14 cellular contexts compared by ENCODE assay signal in the genomic region with DNA sequence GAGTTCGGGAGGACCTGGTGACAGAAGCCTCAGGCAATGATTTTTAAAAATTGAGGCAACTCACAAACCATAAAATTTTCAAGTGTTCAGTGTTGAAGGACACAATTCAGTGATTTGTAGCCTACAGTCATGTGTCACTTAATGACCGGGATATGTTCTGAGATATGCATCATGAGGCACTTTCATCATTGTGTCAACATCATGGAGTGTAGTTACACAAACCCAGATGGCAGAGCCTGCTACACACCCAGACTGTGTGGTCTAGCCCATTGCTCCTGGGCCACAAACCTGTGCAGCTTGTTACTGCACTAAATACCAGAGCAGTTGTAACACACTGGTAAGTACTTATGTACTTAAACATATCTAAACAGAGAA. TPM values are rescaled to one million over a fixed set of nuclear protein-coding genes. Genes with fewer than 3 reads are reported as not detected.
A peak's percentile ranks its signal among the peaks of the same experiment; 100 is the strongest.
DNase-seq lines count a peak whose midpoint lies in the region; ATAC-seq and TF ChIP-seq lines count a peak whose summit lies in the region.
"Had no signal": no experiment of that assay in that cellular context is flagged by ENCODE, and none has a peak within 500 bp of the region (broad histone marks: within the 10 kb centered on the region; RNA-seq: fewer than 3 reads in every experiment).

No MANE protein-coding gene starts in this region.

- no peak overlapping the region for H4K91ac ChIP-seq in neuronal stem cell (ENCODE audit: low read depth, low read length, poor library complexity)

- H3K27me3 ChIP-seq in endodermal cell (ENCODE audit: control insufficient read depth, insufficient read depth, low read length, poor library complexity, severe bottlenecking) (no peaks in the 10 kb centered on the region), neuronal stem cell (ENCODE audit: control insufficient read depth in 3 of 3, insufficient read depth in 3 of 3, low read depth in 1 of 3, low read length in 3 of 3) (peaks cover 0 to 4% (median 0%) of the 10 kb centered on the region in 3 experiments), sigmoid colon (peaks cover 6 to 22% (median 12%) of the 10 kb centered on the region in 3 donors)

- intact Hi-C loops in sigmoid colon (cut with DNase I), result no loop called here

- peaks cover 18% of the 10 kb centered on the region for H3K9me3 Mint-ChIP-seq in endodermal cell

- no peak overlapping the region for H2BK15ac ChIP-seq in neuronal stem cell (ENCODE audit: low read length)

- no peak overlapping the region for H3K9ac ChIP-seq in endodermal cell (ENCODE audit: extremely low read depth, low read length, poor library complexity, severe bottlenecking)
- no peak overlapping the region for H3K9ac ChIP-seq in neuronal stem cell (ENCODE audit: low read depth, low read length, poor library complexity)

- H2AK5ac ChIP-seq in neuronal stem cell (ENCODE audit: low read depth, low read length), result no peak overlapping the region

- no peak overlapping the region for H2BK5ac ChIP-seq in neuronal stem cell (ENCODE audit: low read length)

- 83 to 90% methylated on average over 2 of the region's 2 CpGs for WGBS in endodermal cell (ENCODE audit: insufficient coverage in 1 of 2, insufficient read length in 1 of 2), 2 experiments
- no CpG with 5 or more reads among the region's 2 CpGs for WGBS in neuronal stem cell (ENCODE audit: extremely low coverage in 2 of 2, insufficient read length in 2 of 2, insufficient replicate concordance in 1 of 2), 2 donors
- WGBS in sigmoid colon, 2 donors, result 13 to 56% methylated on average over 2 of the region's 2 CpGs

- H3K4me3 Mint-ChIP-seq in endodermal cell, result no peak overlapping the region
- H3K4me3 Mint-ChIP-seq: activated naive CD4-positive, alpha-beta T cell treated with anti-CD3 and anti-CD28 coated beads, Interleukin-2, amount 50 U/mL, for 24 hours; CD4-positive, alpha-beta T cell had no signal

- peaks cover 18% of the 10 kb centered on the region for H3K9me3 ChIP-seq in endodermal cell (ENCODE audit: control insufficient read depth, low read length)
- H3K9me3 ChIP-seq in neuronal stem cell (replicated peaks in 1 of 2; ENCODE audit: control insufficient read depth in 2 of 2, insufficient read depth in 1 of 2, low read depth in 1 of 2, low read length in 2 of 2), result peaks cover 7 to 8% of the 10 kb centered on the region in 2 donors
- H3K9me3 ChIP-seq in sigmoid colon, result peaks cover 0 to 10% (median 7%) of the 10 kb centered on the region in 4 donors

- H3K4me2 ChIP-seq in neuronal stem cell (ENCODE audit: insufficient read depth, low read length, poor library complexity, severe bottlenecking), result no peak overlapping the region

- no peak overlapping the region for H3K4ac ChIP-seq in neuronal stem cell (ENCODE audit: low read length)

- no peak overlapping the region for H2AFZ ChIP-seq in neuronal stem cell (ENCODE audit: low read length)

- peaks cover 11% of the 10 kb centered on the region for H3K27me3 Mint-ChIP-seq in endodermal cell (ENCODE audit: insufficient read depth)

- H2BK120ac ChIP-seq in neuronal stem cell (ENCODE audit: low read depth, low read length), result no peak overlapping the region

- no peak overlapping the region for H3K23ac ChIP-seq in neuronal stem cell (ENCODE audit: low read depth, low read length, poor library complexity)

- no peak overlapping the region for H4K8ac ChIP-seq in neuronal stem cell (ENCODE audit: low read depth, low read length)

- ATAC-seq in GM18511 (IDR thresholded peaks at IDR 0.05; ENCODE audit: unreplicated experiment), result no peak
- ATAC-seq in GM19023 (IDR thresholded peaks at IDR 0.05; ENCODE audit: unreplicated experiment), result no peak

- peaks cover under 1% of the 10 kb centered on the region for H3K4me1 Mint-ChIP-seq in endodermal cell
- H3K4me1 Mint-ChIP-seq: activated naive CD4-positive, alpha-beta T cell treated with anti-CD3 and anti-CD28 coated beads, Interleukin-2, amount 50 U/mL, for 24 hours had no signal

- no peak overlapping the region for H3K18ac ChIP-seq in neuronal stem cell (ENCODE audit: low read length)

- H3K4me1 ChIP-seq in endodermal cell (ENCODE audit: control insufficient read depth, insufficient read depth, low read length) (no peaks in the 10 kb centered on the region), neuronal stem cell (ENCODE audit: control insufficient read depth in 2 of 2, insufficient read depth in 1 of 2, low read depth in 1 of 2, low read length in 2 of 2) (no peaks in the 10 kb centered on the region), sigmoid colon (no peaks in the 10 kb centered on the region)

- TF ChIP-seq CTCF in endodermal cell (conservative IDR thresholded peaks at IDR 0.05) (no peak), sigmoid colon (IDR thresholded peaks at IDR 0.05) (no peak)

- H3K14ac ChIP-seq in neuronal stem cell (ENCODE audit: low read length), result peak overlapping the region; percentile 21

- H3K36me3 ChIP-seq in endodermal cell (ENCODE audit: control insufficient read depth, insufficient read depth, low read length), result no peaks in the 10 kb centered on the region
- no peaks in the 10 kb centered on the region for H3K36me3 ChIP-seq in neuronal stem cell (replicated peaks in 1 of 2; ENCODE audit: control insufficient read depth in 2 of 2, insufficient read depth in 2 of 2, low read length in 2 of 2)
- no peaks in the 10 kb centered on the region for H3K36me3 ChIP-seq in sigmoid colon

- no peak for TF ChIP-seq EP300 in sigmoid colon (IDR thresholded peaks at IDR 0.05)

- H3K36me3 Mint-ChIP-seq in endodermal cell (ENCODE audit: low read depth), result no peaks in the 10 kb centered on the region

- H2BK12ac ChIP-seq in neuronal stem cell (ENCODE audit: low read length), result no peak overlapping the region

- TF ChIP-seq POLR2A in sigmoid colon (IDR thresholded peaks at IDR 0.05), result no peak

- DNase-seq in DMS53 (lab: John Stamatoyannopoulos, UW) (peak; percentile 94), NCI-H1694 treated with DMSO at 0.1 percent for 48 hours (lab: John Stamatoyannopoulos, UW) (peak; percentile 27), endodermal cell (peak; percentile 16), neuronal stem cell (ENCODE audit: low spot score) (no peak), cortex of kidney (lab: John Stamatoyannopoulos, UW) (no peak), sigmoid colon (no peak)
- DNase-seq: caudate nucleus; CD4-positive, alpha-beta T cell; NCI-H226 had no signal

- H3K27ac ChIP-seq in endodermal cell (ENCODE audit: low read depth, low read length) (no peak overlapping the region), neuronal stem cell (replicated peaks; ENCODE audit: low read length) (no peak overlapping the region), sigmoid colon (no peak overlapping the region)
- H3K27ac ChIP-seq: RWPE1 had no signal

- no peak overlapping the region for H3K27ac Mint-ChIP-seq in endodermal cell
- H3K27ac Mint-ChIP-seq: activated naive CD4-positive, alpha-beta T cell treated with anti-CD3 and anti-CD28 coated beads, Interleukin-2, amount 50 U/mL, for 24 hours; CD4-positive, alpha-beta T cell had no signal

- H3K4me3 ChIP-seq in endodermal cell (ENCODE audit: low read length) (no peak overlapping the region), neuronal stem cell (ENCODE audit: low read length in 2 of 2) (peak overlapping the region in 1 of 2 donors; percentile 42), sigmoid colon (no peak overlapping the region)

- H3K79me1 ChIP-seq in neuronal stem cell (ENCODE audit: low read depth, low read length), result no peaks in the 10 kb centered on the region

RNA-seq across cellular contexts. Expression of a gene that starts 1.6 kb away (rescaled TPM):
- not detected for total RNA-seq in endodermal cell
- polyA plus RNA-seq in endodermal cell (2013, experiment 1 of 2), result not detected
- polyA plus RNA-seq in endodermal cell (2013, experiment 2 of 2), result not detected
- polyA plus RNA-seq in neuronal stem cell (2013, experiment 1 of 2), result not detected
- polyA plus RNA-seq in neuronal stem cell (2013, experiment 2 of 2), result not detected
- not detected for total RNA-seq in sigmoid colon
- not detected for polyA plus RNA-seq in sigmoid colon
- total RNA-seq: CD4-positive, alpha-beta T cell; temporal lobe had no signal

RNA-seq across cellular contexts. Expression of a gene that starts 12.5 kb away (rescaled TPM):
- total RNA-seq in endodermal cell, result under 1 TPM in 1 of 2 donors, not detected in 1; 0.35 TPM
- 0.36 TPM for polyA plus RNA-seq in endodermal cell (2013, experiment 1 of 2)
- polyA plus RNA-seq in endodermal cell (2013, experiment 2 of 2), result 0.41 TPM
- polyA plus RNA-seq in neuronal stem cell (2013, experiment 1 of 2), result 2.3 TPM
- 2.2 TPM for polyA plus RNA-seq in neuronal stem cell (2013, experiment 2 of 2)
- total RNA-seq in sigmoid colon, result not detected
- not detected for polyA plus RNA-seq in sigmoid colon
- total RNA-seq: CD4-positive, alpha-beta T cell had no signal

RNA-seq across cellular contexts. Expression of a gene that starts 17.2 kb away (rescaled TPM):
- not detected for total RNA-seq in endodermal cell
- polyA plus RNA-seq in endodermal cell (2013, experiment 1 of 2), result not detected
- polyA plus RNA-seq in endodermal cell (2013, experiment 2 of 2), result not detected
- polyA plus RNA-seq in neuronal stem cell (2013, experiment 1 of 2), result not detected
- not detected for polyA plus RNA-seq in neuronal stem cell (2013, experiment 2 of 2)
- total RNA-seq in sigmoid colon, result not detected
- polyA plus RNA-seq in sigmoid colon, result under 1 TPM in 1 of 3 donors, not detected in 2; 0.58 TPM
- total RNA-seq: CD4-positive, alpha-beta T cell; temporal lobe had no signal

RNA-seq across cellular contexts. Expression of a gene that starts 22.8 kb away (rescaled TPM):
- total RNA-seq in endodermal cell (100 to 1,000 TPM; 264 to 272 TPM), sigmoid colon (1,000 to 10,000 TPM in 1 of 4 donors, 100 to 1,000 TPM in 3; 329 to 1,166 (median 508) TPM)
- 227 TPM for polyA plus RNA-seq in endodermal cell (2013, experiment 1 of 2)
- polyA plus RNA-seq in endodermal cell (2013, experiment 2 of 2), result 216 TPM
- polyA plus RNA-seq in neuronal stem cell (2013, experiment 1 of 2), result 177 TPM
- 174 TPM for polyA plus RNA-seq in neuronal stem cell (2013, experiment 2 of 2)
- polyA plus RNA-seq in sigmoid colon, result 100 to 1,000 TPM; 454 to 984 (median 463) TPM

RNA-seq across cellular contexts. Expression of a gene that starts 30.3 kb away (rescaled TPM):
- total RNA-seq in endodermal cell (not detected), sigmoid colon (not detected)
- polyA plus RNA-seq in endodermal cell (2013, experiment 1 of 2), result not detected
- not detected for polyA plus RNA-seq in endodermal cell (2013, experiment 2 of 2)
- not detected for polyA plus RNA-seq in neuronal stem cell (2013, experiment 1 of 2)
- polyA plus RNA-seq in neuronal stem cell (2013, experiment 2 of 2), result not detected
- 100 to 1,000 TPM in 1 of 3 donors, 10 to 100 TPM in 2; 15.6 to 147 (median 55.0) TPM for polyA plus RNA-seq in sigmoid colon
- total RNA-seq: CD4-positive, alpha-beta T cell had no signal

Comparison
In these comparisons a context has a peak if more than half of its experiments do, and no peak if none do; other contexts are left out.
1. DNase-seq: peak in DMS53 (single experiment), NCI-H1694 treated with DMSO at 0.1 percent for 48 hours (single experiment) and endodermal cell (single experiment); none in neuronal stem cell (single experiment), cortex of kidney (single experiment) and sigmoid colon (single experiment).